17 cellular contexts compared by ENCODE assay signal in genomic region chr7:41007351-41007751, GRCh38.
DNase-seq lines count a peak whose midpoint lies in the region; ATAC-seq, FAIRE-seq and TF ChIP-seq lines count a peak whose summit lies in the region.
"Had no signal": no experiment of that assay in that cellular context is flagged by ENCODE, and none has a peak within 500 bp of the region (broad histone marks: within the 10 kb centered on the region; RNA-seq: fewer than 3 reads in every experiment).

No MANE protein-coding gene starts in this region.

- no peak overlapping the region for H2AK5ac ChIP-seq in neuronal stem cell (ENCODE audit: low read depth, low read length)

- no peaks in the 10 kb centered on the region for H3K79me1 ChIP-seq in neuronal stem cell (ENCODE audit: low read depth, low read length)

- no peak overlapping the region for H3K4me3 ChIP-seq in neuronal stem cell (ENCODE audit: low read length in 2 of 2)
- H3K4me3 ChIP-seq: gastroesophageal sphincter, left ventricle myocardium inferior had no signal

- WGBS in neuronal stem cell (ENCODE audit: extremely low coverage in 2 of 2, insufficient read length in 2 of 2, insufficient replicate concordance in 1 of 2), 2 donors = no CpG with 5 or more reads among the region's 4 CpGs

- H3K27me3 ChIP-seq in neuronal stem cell (ENCODE audit: control insufficient read depth in 3 of 3, insufficient read depth in 3 of 3, low read depth in 1 of 3, low read length in 3 of 3) = no peaks in the 10 kb centered on the region
- H3K27me3 ChIP-seq: gastroesophageal sphincter had no signal

- no peak overlapping the region for H3K9ac ChIP-seq in neuronal stem cell (ENCODE audit: low read depth, low read length, poor library complexity)

- H3K4ac ChIP-seq in neuronal stem cell (ENCODE audit: low read length) = no peak overlapping the region

- no peak overlapping the region for H3K14ac ChIP-seq in neuronal stem cell (ENCODE audit: low read length)

- DNase-seq in H4 (ENCODE audit: low spot score) (peak; percentile 46), RPMI7951 (ENCODE audit: low read depth) (peak; percentile 22), epithelial cell of prostate (ENCODE audit: low read depth, low spot score) (no peak), neuronal stem cell (ENCODE audit: low spot score) (no peak), DMS79 treated with DMSO at 0.1 percent for 48 hours (lab: John Stamatoyannopoulos, UW) (no peak), GM12892 (ENCODE audit: insufficient read length) (no peak)
- DNase-seq: activated gamma-delta T cell; amniotic stem cell; CD8-positive, alpha-beta memory T cell; left ventricle myocardium inferior; NCI-H1105; NCI-H524 treated with DMSO at 0.1 percent for 48 hours; occipital lobe had no signal

- no peaks in the 10 kb centered on the region for H3K9me3 ChIP-seq in neuronal stem cell (replicated peaks in 1 of 2; ENCODE audit: control insufficient read depth in 2 of 2, insufficient read depth in 1 of 2, low read depth in 1 of 2, low read length in 2 of 2)
- H3K9me3 ChIP-seq: gastroesophageal sphincter, left ventricle myocardium inferior had no signal

- no peak overlapping the region for H3K18ac ChIP-seq in neuronal stem cell (ENCODE audit: low read length)

- H3K4me2 ChIP-seq in neuronal stem cell (ENCODE audit: insufficient read depth, low read length, poor library complexity, severe bottlenecking) = no peak overlapping the region

- peak overlapping the region; percentile 69 for H2AFZ ChIP-seq in neuronal stem cell (ENCODE audit: low read length)

- H3K27ac ChIP-seq in epithelial cell of prostate = peak overlapping the region; percentile 88
- no peak overlapping the region for H3K27ac ChIP-seq in neuronal stem cell (replicated peaks; ENCODE audit: low read length)
- H3K27ac ChIP-seq: gastroesophageal sphincter, left ventricle myocardium inferior had no signal

- H4K8ac ChIP-seq in neuronal stem cell (ENCODE audit: low read depth, low read length) = no peak overlapping the region

- FAIRE-seq in GM12892 (lab: Jason Lieb, UNC) = no peak
- FAIRE-seq: colon had no signal

- no peak overlapping the region for H3K23ac ChIP-seq in neuronal stem cell (ENCODE audit: low read depth, low read length, poor library complexity)

- no peak overlapping the region for H4K91ac ChIP-seq in neuronal stem cell (ENCODE audit: low read depth, low read length, poor library complexity)

- H3K4me1 ChIP-seq in neuronal stem cell (ENCODE audit: control insufficient read depth in 2 of 2, insufficient read depth in 1 of 2, low read depth in 1 of 2, low read length in 2 of 2) = peaks cover 8 to 23% of the 10 kb centered on the region in 2 donors

- TF ChIP-seq POLR2A in GM12892 (IDR thresholded peaks at IDR 0.05; ENCODE audit: low read depth, low read length) = no peak

- no peak overlapping the region for H2BK5ac ChIP-seq in neuronal stem cell (ENCODE audit: low read length)

- H2BK12ac ChIP-seq in neuronal stem cell (ENCODE audit: low read length) = no peak overlapping the region

- H2BK120ac ChIP-seq in neuronal stem cell (ENCODE audit: low read depth, low read length) = no peak overlapping the region

- H3K36me3 ChIP-seq in neuronal stem cell (replicated peaks in 1 of 2; ENCODE audit: control insufficient read depth in 2 of 2, insufficient read depth in 2 of 2, low read length in 2 of 2) = no peaks in the 10 kb centered on the region
- H3K36me3 ChIP-seq: gastroesophageal sphincter, left ventricle myocardium inferior had no signal

- H2BK15ac ChIP-seq in neuronal stem cell (ENCODE audit: low read length) = no peak overlapping the region

- ATAC-seq in HG02981 (IDR thresholded peaks at IDR 0.05; ENCODE audit: unreplicated experiment) (no peak), GM19463 (IDR thresholded peaks at IDR 0.05; ENCODE audit: unreplicated experiment) (no peak)
- ATAC-seq: gastroesophageal sphincter had no signal

Comparison
In these comparisons a context has a peak if more than half of its experiments do, and no peak if none do; other contexts are left out.
1. DNase-seq: peak in H4 (single experiment) and RPMI7951 (single experiment); none in epithelial cell of prostate (single experiment), neuronal stem cell (single experiment), DMS79 treated with DMSO at 0.1 percent for 48 hours (single experiment) and GM12892 (single experiment).